Comparison of ENCODE assay signal across 37 cellular contexts in the genomic region with DNA sequence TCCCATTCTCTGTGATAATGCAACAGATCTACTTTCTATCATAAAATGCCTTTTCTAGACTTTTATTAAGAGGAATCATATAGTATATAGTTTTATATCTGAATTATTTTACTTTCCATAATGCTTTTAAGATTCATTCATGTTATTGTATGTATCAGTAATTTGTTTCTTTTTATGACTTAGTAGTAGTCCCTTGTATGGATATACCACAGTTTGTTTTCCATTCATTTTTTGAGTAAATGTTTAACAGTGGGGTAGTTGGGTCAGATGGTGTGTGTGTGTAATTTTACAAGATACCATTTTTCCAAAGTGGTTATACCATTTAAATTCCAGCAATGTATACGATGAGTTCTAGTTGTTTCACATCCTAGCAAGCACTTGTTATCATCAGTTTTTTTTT. TPM values are rescaled to one million over a fixed set of nuclear protein-coding genes. Genes with fewer than 3 reads are reported as not detected.
"Had no signal": no experiment of that assay in that cellular context is flagged by ENCODE, and none has a peak within 500 bp of the region (broad histone marks: within the 10 kb centered on the region; RNA-seq: fewer than 3 reads in every experiment).

No MANE protein-coding gene starts in this region.

- H3K4me3 ChIP-seq: MG63 had no signal

- H3K36me3 ChIP-seq: MG63 had no signal

- H3K27ac ChIP-seq: KMS-11 had no signal

- H3K4me2 ChIP-seq: KMS-11 had no signal

- H3K9ac ChIP-seq: KMS-11 had no signal

- H3K9me3 ChIP-seq: MG63 had no signal

- H3K27me3 ChIP-seq: MG63 had no signal

- DNase-seq: Karpas-422, Kasumi-1, MG63, MM.1S, MV-4-11, NCI-H1048, NCI-H1092, NCI-H1092 treated with DMSO at 0.1 percent for 48 hours, NCI-H1105, NCI-H1105 treated with DMSO at 0.1 percent for 48 hours, NCI-H1417, NCI-H1417 treated with DMSO at 0.1 percent for 48 hours, NCI-H1436, NCI-H1436 treated with DMSO at 0.1 percent for 48 hours, NCI-H146, NCI-H1694, NCI-H1694 treated with DMSO at 0.1 percent for 48 hours, NCI-H187, NCI-H187 treated with DMSO at 0.1 percent for 48 hours, NCI-H1930, NCI-H2029, NCI-H2029 treated with DMSO at 0.1 percent for 48 hours, NCI-H2081, NCI-H2081 treated with DMSO at 0.1 percent for 48 hours, NCI-H2107, NCI-H2171, NCI-H2171 treated with DMSO at 0.1 percent for 48 hours, NCI-H2227 treated with DMSO at 0.1 percent for 48 hours, NCI-H226, NCI-H345, NCI-H446, NCI-H446 treated with DMSO at 0.1 percent for 48 hours, NCI-H510A had no signal

RNA-seq across cellular contexts. Expression of a gene that starts 10.4 kb away (rescaled TPM):
- total RNA-seq: LHCN-M2, MCF 10A, NCI-H460 had no signal
